10 cellular contexts compared by ENCODE assay signal in the genomic region with DNA sequence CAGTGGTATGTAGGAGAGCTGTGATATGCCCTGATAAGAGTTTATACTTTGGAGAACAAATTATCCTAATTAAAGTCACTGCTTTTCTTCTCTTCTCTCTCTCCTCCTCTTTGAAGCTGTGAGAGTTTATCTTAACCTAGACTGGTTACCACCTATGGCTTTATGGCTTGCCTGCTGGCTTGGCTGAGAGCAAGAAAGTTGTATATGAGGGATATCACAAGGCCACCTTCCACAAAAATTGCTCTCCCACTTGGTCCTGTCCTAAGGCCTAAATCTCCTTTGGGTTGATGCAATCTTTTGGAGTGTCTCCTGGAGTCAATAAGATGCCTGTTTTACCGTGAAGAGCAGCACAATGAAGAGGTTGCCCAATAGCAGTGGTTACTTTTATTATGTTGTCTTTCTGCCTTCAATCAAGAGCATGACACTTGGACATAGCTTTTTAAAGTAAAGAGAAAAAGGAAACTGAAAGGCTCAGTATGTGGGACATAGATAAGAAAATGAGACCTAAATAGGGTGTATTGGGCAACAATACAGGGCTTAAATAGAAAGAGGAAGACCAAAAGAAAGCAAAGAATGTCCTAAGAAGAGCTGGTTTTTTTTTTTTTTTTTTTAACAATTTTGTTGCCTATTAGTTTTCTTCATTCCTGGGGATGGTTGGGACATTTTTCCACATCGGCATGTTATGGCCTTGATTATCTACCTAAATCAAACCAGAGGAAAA. TPM values are rescaled to one million over a fixed set of nuclear protein-coding genes. Genes with fewer than 3 reads are reported as not detected.
DNase-seq lines count a peak whose midpoint lies in the region; ATAC-seq and TF ChIP-seq lines count a peak whose summit lies in the region.
"Had no signal": no experiment of that assay in that cellular context is flagged by ENCODE, and none has a peak within 500 bp of the region (broad histone marks: within the 10 kb centered on the region; RNA-seq: fewer than 3 reads in every experiment).

No MANE protein-coding gene starts in this region.

- H3K4me1 Mint-ChIP-seq in activated CD8-positive, alpha-beta memory T cell treated with anti-CD3 and anti-CD28 coated beads, Interleukin-2, amount 10 ng/mL, durations not matched to agents 7 days and 5 days, result no peaks in the 10 kb centered on the region
- H3K4me1 Mint-ChIP-seq: central memory CD8-positive, alpha-beta T cell had no signal

- H3K27ac Mint-ChIP-seq in activated CD8-positive, alpha-beta memory T cell treated with anti-CD3 and anti-CD28 coated beads, Interleukin-2, amount 10 ng/mL, durations not matched to agents 7 days and 5 days, result no peak overlapping the region
- H3K27ac Mint-ChIP-seq in activated naive CD4-positive, alpha-beta T cell treated with anti-CD3 and anti-CD28 coated beads, Interleukin-2, amount 50 U/mL, for 72 hours, result no peak overlapping the region
- H3K27ac Mint-ChIP-seq: GM23338 had no signal

- H3K27me3 ChIP-seq in spleen (replicated peaks in 1 of 7), result no peaks in the 10 kb centered on the region

- H3K4me1 ChIP-seq in spleen, result peaks cover 0 to 23% (median 6%) of the 10 kb centered on the region in 6 donors

- H3K4me3 ChIP-seq in epithelial cell of esophagus (ENCODE audit: low read length) (no peak overlapping the region), spleen (peak overlapping the region in 1 of 8 donors; percentile 39)
- H3K4me3 ChIP-seq: GM23338 had no signal

- no peaks in the 10 kb centered on the region for H3K36me3 Mint-ChIP-seq in activated CD8-positive, alpha-beta memory T cell treated with anti-CD3 and anti-CD28 coated beads, Interleukin-2, amount 10 ng/mL, durations not matched to agents 7 days and 5 days
- no peaks in the 10 kb centered on the region for H3K36me3 Mint-ChIP-seq in activated naive CD4-positive, alpha-beta T cell treated with anti-CD3 and anti-CD28 coated beads, Interleukin-2, amount 50 U/mL, for 72 hours

- H3K27ac ChIP-seq in spleen, result peak overlapping the region in 7 of 8 donors; percentile 28 to 73 (median 66)

- intact Hi-C loops in spleen (cut with DNase I; ENCODE audit: low total_unique reads), result no loop called here

- WGBS in spleen, 5 donors, result 9 to 15% (median 12%) methylated on average over 2 of the region's 2 CpGs

- no peaks in the 10 kb centered on the region for H3K36me3 ChIP-seq in spleen

- CTCF ChIA-PET in activated CD8-positive, alpha-beta memory T cell treated with anti-CD3 and anti-CD28 coated beads, Interleukin-2, amount 10 ng/mL, durations not matched to agents 7 days and 5 days (lab: Charles Lee), result interaction anchor here (0.6 kb wide), 1 partner anchor 777 kb away, joined by 4 read pairs; no protein-coding TSS in a partner anchor

- no peak for TF ChIP-seq POLR2A in spleen (IDR thresholded peaks at IDR 0.05)

- TF ChIP-seq CTCF in epithelial cell of esophagus (IDR thresholded peaks at IDR 0.05; ENCODE audit: insufficient read depth, low read depth, low read length, missing control alignments) (no peak), spleen (IDR thresholded peaks at IDR 0.05 in 8 of 11, conservative IDR thresholded peaks at IDR 0.05 in 3 of 11) (no peak)

- ATAC-seq in GM19395 (IDR thresholded peaks at IDR 0.05; ENCODE audit: unreplicated experiment), result peak; percentile 86
- ATAC-seq in HG03457 (IDR thresholded peaks at IDR 0.05; ENCODE audit: unreplicated experiment), result peak; percentile 80
- no peak for ATAC-seq in activated CD8-positive, alpha-beta memory T cell treated with anti-CD3 and anti-CD28 coated beads, Interleukin-2, amount 10 ng/mL, durations not matched to agents 7 days and 5 days
- ATAC-seq in activated naive CD4-positive, alpha-beta T cell treated with anti-CD3 and anti-CD28 coated beads, Interleukin-2, amount 50 U/mL, for 72 hours, result no peak
- ATAC-seq: GM23338 had no signal

- no peaks in the 10 kb centered on the region for H3K9me3 ChIP-seq in spleen

- H3K9me3 Mint-ChIP-seq in activated CD8-positive, alpha-beta memory T cell treated with anti-CD3 and anti-CD28 coated beads, Interleukin-2, amount 10 ng/mL, durations not matched to agents 7 days and 5 days (ENCODE audit: low read depth), result no peaks in the 10 kb centered on the region
- peaks cover 0 to 3% of the 10 kb centered on the region in 2 donors for H3K9me3 Mint-ChIP-seq in activated naive CD4-positive, alpha-beta T cell treated with anti-CD3 and anti-CD28 coated beads, Interleukin-2, amount 50 U/mL, for 72 hours
- H3K9me3 Mint-ChIP-seq: GM23338 had no signal

- no peak overlapping the region for H3K4me3 Mint-ChIP-seq in activated CD8-positive, alpha-beta memory T cell treated with anti-CD3 and anti-CD28 coated beads, Interleukin-2, amount 10 ng/mL, durations not matched to agents 7 days and 5 days
- H3K4me3 Mint-ChIP-seq: central memory CD8-positive, alpha-beta T cell; GM23338 had no signal

- peaks cover 16% of the 10 kb centered on the region for H3K27me3 Mint-ChIP-seq in activated CD8-positive, alpha-beta memory T cell treated with anti-CD3 and anti-CD28 coated beads, Interleukin-2, amount 10 ng/mL, durations not matched to agents 7 days and 5 days

- DNase-seq in epithelial cell of esophagus (ENCODE audit: low read depth) (peak; percentile 17), spleen (no peak), NCI-H1694 (lab: John Stamatoyannopoulos, UW) (no peak), NCI-H187 (lab: John Stamatoyannopoulos, UW) (no peak)
- no peak for DNase-seq in activated CD8-positive, alpha-beta memory T cell treated with anti-CD3 and anti-CD28 coated beads, Interleukin-2, amount 10 ng/mL, durations not matched to agents 7 days and 5 days
- no peak for DNase-seq in activated naive CD4-positive, alpha-beta T cell treated with anti-CD3 and anti-CD28 coated beads, Interleukin-2, amount 50 U/mL, for 72 hours (ENCODE audit: low spot score in 2 of 2)

RNA-seq across cellular contexts. Expression of gene GUCY1A1, which starts 9.2 kb away (rescaled TPM):
- total RNA-seq in spleen, result 10 to 100 TPM; 19.0 to 44.9 (median 29.9) TPM
- polyA plus RNA-seq in spleen, result 1 to 10 TPM; 2.0 to 2.7 (median 2.7) TPM
- total RNA-seq in activated CD8-positive, alpha-beta memory T cell treated with anti-CD3 and anti-CD28 coated beads, Interleukin-2, amount 10 ng/mL, durations not matched to agents 7 days and 5 days, result under 1 TPM in 1 of 2 experiments, not detected in 1; 0.87 TPM
- not detected for total RNA-seq in activated naive CD4-positive, alpha-beta T cell treated with anti-CD3 and anti-CD28 coated beads, Interleukin-2, amount 50 U/mL, for 72 hours
- total RNA-seq: GM23338 had no signal
- polyA plus RNA-seq: GM23338 had no signal

Comparison
In these comparisons a context has a peak if more than half of its experiments do, and no peak if none do; other contexts are left out.
1. ATAC-seq: peak in GM19395 (single experiment) and HG03457 (single experiment); none in activated CD8-positive, alpha-beta memory T cell treated with anti-CD3 and anti-CD28 coated beads, Interleukin-2, amount 10 ng/mL, durations not matched to agents 7 days and 5 days (single experiment) and activated naive CD4-positive, alpha-beta T cell treated with anti-CD3 and anti-CD28 coated beads, Interleukin-2, amount 50 U/mL, for 72 hours (0 of 2).
2. RNA of gene GUCY1A1, which starts 9.2 kb away (total RNA-seq): 19.0 to 44.9 TPM in spleen; 0.87 TPM in activated CD8-positive, alpha-beta memory T cell treated with anti-CD3 and anti-CD28 coated beads, Interleukin-2, amount 10 ng/mL, durations not matched to agents 7 days and 5 days and not detected in activated naive CD4-positive, alpha-beta T cell treated with anti-CD3 and anti-CD28 coated beads, Interleukin-2, amount 50 U/mL, for 72 hours; every median in the first group is over 10 times any median in the second.